Comparison of ENCODE assay signal across 8 cellular contexts in the genomic region with DNA sequence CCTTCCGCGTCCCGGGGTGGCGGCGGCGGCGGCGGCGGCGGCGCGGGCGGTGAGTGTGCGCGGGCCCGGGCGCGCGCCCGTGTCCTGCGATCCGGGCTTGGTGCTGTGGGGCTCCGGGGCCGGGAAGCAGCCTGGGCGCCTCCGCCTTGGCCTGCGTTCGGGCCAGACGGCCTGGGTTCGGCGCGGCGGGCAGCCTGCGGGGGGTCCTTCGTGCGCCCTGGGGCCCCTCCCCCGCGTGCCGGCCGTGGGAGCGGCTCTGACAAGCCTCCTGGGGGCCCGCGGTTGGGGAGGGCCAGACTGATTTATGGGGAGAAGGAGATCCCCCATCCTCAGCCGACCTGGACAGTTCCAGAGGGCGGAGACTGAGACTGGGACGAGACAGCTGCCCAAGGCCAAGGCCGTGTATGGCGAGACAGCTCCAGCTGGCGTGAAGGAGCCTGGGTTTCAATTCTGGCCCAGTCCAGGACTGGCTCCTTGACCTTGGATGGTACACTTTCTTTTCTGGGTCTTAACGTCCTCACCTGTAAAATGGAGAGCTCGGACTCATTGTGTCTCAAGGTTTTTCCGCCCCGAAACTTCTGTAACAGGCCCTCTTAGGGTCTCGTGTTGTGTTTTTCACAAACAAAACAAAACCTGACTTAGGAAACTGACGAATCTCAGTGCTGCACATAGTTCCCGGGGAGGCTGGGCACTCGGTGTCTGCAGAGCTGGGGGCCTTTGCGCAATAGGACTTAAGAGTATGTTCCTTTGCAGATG. TPM values are rescaled to one million over a fixed set of nuclear protein-coding genes. Genes with fewer than 3 reads are reported as not detected.
DNase-seq lines count a peak whose midpoint lies in the region; TF ChIP-seq lines count a peak whose summit lies in the region.

No MANE protein-coding gene starts in this region.

- peak overlapping the region; percentile 62 for H3K4me3 ChIP-seq in MG63
- peak overlapping the region; percentile 75 for H3K4me3 ChIP-seq in WERI-Rb-1 (ENCODE audit: low read depth, low read length)
- peak overlapping the region; percentile 55 for H3K4me3 ChIP-seq in lower leg skin (ENCODE audit: low read depth, poor library complexity, severe bottlenecking)

- H3K27me3 ChIP-seq in MG63: no peaks in the 10 kb centered on the region
- no peaks in the 10 kb centered on the region for H3K27me3 ChIP-seq in WERI-Rb-1 (ENCODE audit: insufficient read depth, low read depth, severe bottlenecking)

- no peaks in the 10 kb centered on the region for H3K36me3 ChIP-seq in MG63
- H3K36me3 ChIP-seq in WERI-Rb-1: peaks cover 4% of the 10 kb centered on the region; the same call in 1 of the 2 replicates

- peak overlapping the region; percentile 87 for H3K27ac ChIP-seq in WERI-Rb-1

- H3K9me3 ChIP-seq in MG63 (no peaks in the 10 kb centered on the region), WERI-Rb-1 (ENCODE audit: severe bottlenecking) (peaks cover 2% of the 10 kb centered on the region)

- TF ChIP-seq CTCF in WERI-Rb-1 (IDR thresholded peaks at IDR 0.05; ENCODE audit: low read depth, low read length): no peak
- no peak for TF ChIP-seq CTCF in lower leg skin (IDR thresholded peaks at IDR 0.05)

- intact Hi-C loops in lower leg skin (cut with DNase I; ENCODE audit: low total_unique reads): no loop called here

- peak; percentile 2 to 4 for DNase-seq in NCI-H187 (lab: John Stamatoyannopoulos, UW)
- no peak for DNase-seq in NCI-H187 treated with DMSO at 0.1 percent for 48 hours (lab: John Stamatoyannopoulos, UW)
- DNase-seq in HCEC 1CT: peak; percentile 65
- peak; percentile 65 for DNase-seq in MG63
- DNase-seq in WERI-Rb-1: peak; percentile 93
- peak; percentile 55 for DNase-seq in dermis blood vessel endothelial cell
- peak; percentile 26 to 90 for DNase-seq in lower leg skin (ENCODE audit: low spot score in 2 of 2)
- DNase-seq in stimulated activated CD8-positive, alpha-beta memory T cell treated with anti-CD3 and anti-CD28 coated beads, Interleukin-4, amount 100 ng/mL, for 24 hours (ENCODE audit: low read depth): peak; percentile 34

- 8 to 14% methylated on average over 15 to 16 of the region's 58 CpGs for WGBS in lower leg skin, 2 donors

- no peak for TF ChIP-seq POLR2A in lower leg skin (IDR thresholded peaks at IDR 0.05)

RNA-seq across cellular contexts. Expression of gene TMEM268, which starts 0.6 kb away (rescaled TPM):
- 4.5 and 11.1 TPM in 2 replicates for total RNA-seq in MG63 (2014; rRNA removed; shearing (Covaris generic); ENCODE audit: low replicate concordance)
- total RNA-seq in dermis blood vessel endothelial cell (2.5 and 3.9 TPM in 2 replicates), lower leg skin (1 to 10 TPM; 3.2 to 8.6 (median 4.0) TPM)

RNA-seq across cellular contexts. Expression of gene ATP6V1G1, which starts 24.1 kb away (rescaled TPM):
- total RNA-seq in MG63 (2014; rRNA removed; shearing (Covaris generic); ENCODE audit: low replicate concordance): 62.6 and 103 TPM in 2 replicates
- 119 and 176 TPM in 2 replicates for total RNA-seq in dermis blood vessel endothelial cell
- total RNA-seq in lower leg skin: 100 to 1,000 TPM; 152 to 214 (median 185) TPM

RNA-seq across cellular contexts. Expression of gene TEX53, which starts 45.9 kb away (rescaled TPM):
- not detected in 2 replicates for total RNA-seq in MG63 (2014; rRNA removed; shearing (Covaris generic); ENCODE audit: low replicate concordance)
- total RNA-seq in dermis blood vessel endothelial cell (not detected in 2 replicates), lower leg skin (not detected)
